ENCODE assay signal across 1 cellular context in the genomic region with DNA sequence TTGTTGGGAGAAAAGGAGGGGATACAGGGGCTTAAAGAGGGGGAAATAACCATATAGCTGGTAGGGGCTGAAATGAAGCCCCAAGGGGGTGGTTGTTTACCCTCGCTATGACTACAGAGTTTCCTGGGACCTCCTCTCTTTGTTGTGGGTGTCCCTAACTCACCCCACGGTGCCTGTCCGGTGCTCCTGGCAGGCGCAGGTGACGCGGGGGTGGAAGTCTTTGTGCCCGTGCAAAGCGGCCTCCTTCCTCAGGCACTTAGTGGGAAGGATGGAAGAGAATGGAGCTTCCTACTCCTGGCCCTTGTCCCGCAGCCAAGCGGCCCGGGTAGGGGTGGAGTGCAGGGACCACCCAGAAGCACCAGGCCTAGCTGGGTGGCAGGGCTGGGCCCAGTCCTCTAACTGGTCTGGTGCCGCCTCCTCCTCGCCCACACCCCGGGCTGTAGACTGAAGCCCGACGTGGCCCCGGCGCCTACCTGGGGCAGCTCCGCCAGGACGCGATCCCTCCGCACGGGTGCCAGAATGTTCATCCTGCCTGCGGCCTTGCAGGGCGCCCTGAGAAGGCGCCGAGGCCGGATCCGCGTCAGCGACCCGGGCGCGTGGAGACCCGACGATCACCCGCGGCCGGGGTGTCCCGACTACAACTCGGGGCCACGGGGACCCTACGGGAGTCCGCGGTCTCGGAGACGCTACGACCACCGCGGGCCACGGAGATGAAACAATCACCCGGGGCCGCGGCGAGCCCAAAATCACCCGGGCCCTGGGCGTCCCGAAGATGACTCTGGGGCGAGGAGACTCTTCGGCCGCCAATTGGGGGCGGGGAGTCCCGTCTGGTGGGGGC.
TF ChIP-seq lines count a peak whose summit lies in the region.

No MANE protein-coding gene starts in this region.

TF ChIP-seq in GM12878, 131 proteins besides CTCF, POLR2A, EP300 and RAD21:
- TF ChIP-seq ETV6 (conservative IDR thresholded peaks at IDR 0.05 in 1 of 2, IDR thresholded peaks at IDR 0.05 in 1 of 2; ENCODE audit: borderline replicate concordance in 1 of 2, low read depth in 1 of 2), result no peak
- TF ChIP-seq MYB (IDR thresholded peaks at IDR 0.05; ENCODE audit: borderline replicate concordance, low read depth, low read length), result no peak
- TF ChIP-seq YBX1 (IDR thresholded peaks at IDR 0.05), result no peak
- TF ChIP-seq ESRRA (IDR thresholded peaks at IDR 0.05; ENCODE audit: low read length), result no peak
- no peak for TF ChIP-seq ZNF622 (IDR thresholded peaks at IDR 0.05)
- no peak for TF ChIP-seq BCL11A (IDR thresholded peaks at IDR 0.05; ENCODE audit: low read depth, low read length)
- no peak for TF ChIP-seq KDM1A (IDR thresholded peaks at IDR 0.05; ENCODE audit: borderline replicate concordance)
